10 cellular contexts compared by ENCODE assay signal in the genomic region with DNA sequence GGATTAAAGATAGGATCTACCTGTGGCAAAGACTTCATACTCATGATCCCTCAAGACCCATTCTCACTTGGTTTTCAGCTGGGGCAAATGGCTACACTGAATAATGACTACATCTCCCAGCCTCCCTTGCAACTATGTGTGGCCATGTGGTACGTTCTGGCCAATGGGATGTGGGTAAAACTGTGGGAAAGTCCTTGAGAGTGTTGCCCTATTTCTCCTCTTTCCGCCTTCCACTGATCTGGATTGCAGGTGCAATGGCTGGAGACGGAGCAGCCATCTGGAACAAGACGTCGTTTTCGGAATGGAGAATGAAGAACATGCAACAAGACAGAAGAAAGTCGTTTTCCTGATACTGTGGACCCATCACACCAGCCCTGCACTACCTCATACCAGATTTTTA. TPM values are rescaled to one million over a fixed set of nuclear protein-coding genes. Genes with fewer than 3 reads are reported as not detected.
DNase-seq lines count a peak whose midpoint lies in the region; ATAC-seq, FAIRE-seq and TF ChIP-seq lines count a peak whose summit lies in the region.
"Had no signal": no experiment of that assay in that cellular context is flagged by ENCODE, and none has a peak within 500 bp of the region (broad histone marks: within the 10 kb centered on the region; RNA-seq: fewer than 3 reads in every experiment).

No MANE protein-coding gene starts in this region.

- DNase-seq in COR-L47 (lab: John Stamatoyannopoulos, UW) (peak; percentile 2), NCI-H1694 treated with DMSO at 0.1 percent for 48 hours (lab: John Stamatoyannopoulos, UW) (peak; percentile 8), endothelial cell of umbilical vein (ENCODE audit: low read depth, low spot score) (no peak), occipital lobe (lab: John Stamatoyannopoulos, UW) (no peak), MG63 (no peak)
- DNase-seq: activated naive CD8-positive, alpha-beta T cell treated with anti-CD3 and anti-CD28 coated beads, Interleukin-2, amount 10 ng/mL, durations not matched to agents 7 days and 5 days had no signal

- dilution Hi-C loops in endothelial cell of umbilical vein (cut with MboI; ENCODE audit: extremely low pct_ligation_motif_present, low sequenced_read_pairs), result no loop called here

- no peaks in the 10 kb centered on the region for H3K27me3 ChIP-seq in endothelial cell of umbilical vein (ENCODE audit: control insufficient read depth in 2 of 2, insufficient read depth in 2 of 2, low read length in 2 of 2)
- no peaks in the 10 kb centered on the region for H3K27me3 ChIP-seq in MG63

- no peak overlapping the region for H3K4me3 ChIP-seq in endothelial cell of umbilical vein (replicated peaks in 1 of 3; ENCODE audit: insufficient read depth in 1 of 3, low read depth in 1 of 3, low read length in 3 of 3)
- H3K4me3 ChIP-seq in MG63, result no peak overlapping the region
- H3K4me3 ChIP-seq: HAP-1 had no signal

- H3K36me3 ChIP-seq in endothelial cell of umbilical vein (ENCODE audit: control insufficient read depth in 2 of 2, extremely low read depth in 1 of 2, insufficient read depth in 2 of 2, low read length in 2 of 2) (no peaks in the 10 kb centered on the region), MG63 (peaks cover 4% of the 10 kb centered on the region; the same call in 1 of the 2 replicates)
- H3K36me3 ChIP-seq: HAP-1 had no signal

- CTCF ChIA-PET in endothelial cell of umbilical vein (lab: Charles Lee), result interaction anchor here (0.6 to 1.8 kb wide), 2 partner anchors 26 to 1370 kb away, joined by 3 to 6 read pairs; no protein-coding TSS in a partner anchor

- no peak overlapping the region for H2AFZ ChIP-seq in endothelial cell of umbilical vein (ENCODE audit: low read depth, low read length)

- no peak for TF ChIP-seq CTCF in endothelial cell of umbilical vein (IDR thresholded peaks at IDR 0.05; ENCODE audit: extremely low read depth in 1 of 2, insufficient read depth in 1 of 2, low read depth in 1 of 2, low read length in 2 of 2)

- intact Hi-C loops in endothelial cell of umbilical vein (cut with micrococcal nuclease), result loop anchor here (1.0 to 10.0 kb wide), 4 partner anchors 49 to 1369 kb away; a partner anchor contains a TSS

- no peaks in the 10 kb centered on the region for H3K9me1 ChIP-seq in endothelial cell of umbilical vein (replicated peaks; ENCODE audit: control insufficient read depth, extremely low read depth, insufficient read depth, low read length)

- H3K79me2 ChIP-seq in endothelial cell of umbilical vein (ENCODE audit: control insufficient read depth, insufficient read depth, low read length), result no peaks in the 10 kb centered on the region

- no peak overlapping the region for H3K9ac ChIP-seq in endothelial cell of umbilical vein (replicated peaks; ENCODE audit: extremely low read depth, insufficient read depth, low read length)

- POLR2A ChIA-PET in endothelial cell of umbilical vein (lab: Charles Lee), result no interaction called here

- H3K9me3 ChIP-seq in endothelial cell of umbilical vein (replicated peaks; ENCODE audit: control insufficient read depth, insufficient read depth, low read length) (no peaks in the 10 kb centered on the region), MG63 (no peaks in the 10 kb centered on the region)
- H3K9me3 ChIP-seq: HAP-1 had no signal

- H4K20me1 ChIP-seq in endothelial cell of umbilical vein (replicated peaks; ENCODE audit: control insufficient read depth, extremely low read depth, insufficient read depth, low read length), result no peaks in the 10 kb centered on the region

- TF ChIP-seq POLR2A in endothelial cell of umbilical vein (IDR thresholded peaks at IDR 0.05; ENCODE audit: low read depth, low read length), result no peak

- BruUV-seq in endothelial cell of umbilical vein (replicated peaks; lab: Mats Ljungman, UMichigan), result no TSS peak

- no peak overlapping the region for H3K4me2 ChIP-seq in endothelial cell of umbilical vein (ENCODE audit: insufficient read depth, low read length)

- ATAC-seq in GM19463 (IDR thresholded peaks at IDR 0.05; ENCODE audit: unreplicated experiment), result peak; percentile 43
- no peak for ATAC-seq in HG03196 (IDR thresholded peaks at IDR 0.05; ENCODE audit: unreplicated experiment)
- ATAC-seq in HG03045 (IDR thresholded peaks at IDR 0.05; ENCODE audit: unreplicated experiment), result no peak

- H3K4me1 ChIP-seq in endothelial cell of umbilical vein (ENCODE audit: control insufficient read depth, extremely low read depth, insufficient read depth, low read length), result no peaks in the 10 kb centered on the region

- peak; percentile 31 for FAIRE-seq in endothelial cell of umbilical vein (lab: Jason Lieb, UNC)

- H3K27ac ChIP-seq in endothelial cell of umbilical vein (ENCODE audit: insufficient read depth, low read depth, low read length), result no peak overlapping the region

TF ChIP-seq in endothelial cell of umbilical vein, 7 proteins besides CTCF, POLR2A, EP300 and RAD21:
- TF ChIP-seq MYC (IDR thresholded peaks at IDR 0.05; ENCODE audit: low read depth, low read length) (no peak), EZH2 (IDR thresholded peaks at IDR 0.05; ENCODE audit: borderline replicate concordance, low read depth, low read length, severe bottlenecking) (no peak)
- TF ChIP-seq, protein P1, sequence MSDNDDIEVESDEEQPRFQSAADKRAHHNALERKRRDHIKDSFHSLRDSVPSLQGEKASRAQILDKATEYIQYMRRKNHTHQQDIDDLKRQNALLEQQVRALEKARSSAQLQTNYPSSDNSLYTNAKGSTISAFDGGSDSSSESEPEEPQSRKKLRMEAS (IDR thresholded peaks at IDR 0.05; ENCODE audit: insufficient read depth, insufficient read length), result peak; percentile 17

RNA-seq across cellular contexts. Expression of a gene that starts 48.5 kb away (rescaled TPM):
- 60.1 and 63.7 TPM in 2 replicates for total RNA-seq in endothelial cell of umbilical vein
- polyA plus RNA-seq in endothelial cell of umbilical vein, result 11.6 and 15.7 TPM in 2 replicates
- polyA plus RNA-seq in endothelial cell of umbilical vein (2011; cell fraction: cytosol; rRNA removed), result 15.9 and 18.5 TPM in 2 replicates
- 20.5 and 27.5 TPM in 2 replicates for polyA plus RNA-seq in endothelial cell of umbilical vein (2011; cell fraction: nucleus; rRNA removed)
- polyA plus RNA-seq in endothelial cell of umbilical vein (2012), result 25.2 and 32.3 TPM in 2 replicates
- polyA minus RNA-seq in endothelial cell of umbilical vein, result 43.8 and 48.6 TPM in 2 replicates
- 28.6 TPM for polyA minus RNA-seq in endothelial cell of umbilical vein (2011; cell fraction: cytosol; rRNA and poly(A)+ RNA removed)
- polyA minus RNA-seq in endothelial cell of umbilical vein (2011; cell fraction: nucleus; rRNA and poly(A)+ RNA removed), result 28.1 and 40.5 TPM in 2 replicates
- 153 TPM for total RNA-seq in occipital lobe
- 41.4 and 44.3 TPM in 2 replicates for total RNA-seq in MG63 (2014; rRNA removed; shearing (Covaris generic); ENCODE audit: low replicate concordance)

Comparison
In these comparisons a context has a peak if more than half of its experiments do, and no peak if none do; other contexts are left out.
1. DNase-seq: peak in COR-L47 (single experiment) and NCI-H1694 treated with DMSO at 0.1 percent for 48 hours (single experiment); none in endothelial cell of umbilical vein (single experiment), occipital lobe (single experiment) and MG63 (single experiment).